ENCODE assay signal across 36 cellular contexts in genomic region chr18:58978916-58979315, GRCh38.
"Had no signal": no experiment of that assay in that cellular context is flagged by ENCODE, and none has a peak within 500 bp of the region (broad histone marks: within the 10 kb centered on the region; RNA-seq: fewer than 3 reads in every experiment).

No MANE protein-coding gene starts in this region.

- H3K27me3 ChIP-seq: adrenal gland, ascending aorta, body of pancreas, brain microvascular endothelial cell, breast epithelium, cardiac muscle cell had no signal

- H3K4me1 Mint-ChIP-seq: activated naive CD4-positive, alpha-beta T cell treated with anti-CD3 and anti-CD28 coated beads, Interleukin-2, amount 10 ng/mL, durations not matched to agents 7 days and 5 days; activated naive CD4-positive, alpha-beta T cell treated with anti-CD3 and anti-CD28 coated beads, Interleukin-2, amount 50 U/mL, for 24 hours; activated naive CD8-positive, alpha-beta T cell treated with anti-CD3 and anti-CD28 coated beads for 36 hours; activated naive CD8-positive, alpha-beta T cell treated with anti-CD3 and anti-CD28 coated beads, Interleukin-2, amount 10 ng/mL, durations not matched to agents 7 days and 5 days; activated T-helper 17 cell treated with anti-CD3 and anti-CD28 coated beads, Interleukin-2, amount 50 U/mL, for 72 hours; central memory CD8-positive, alpha-beta T cell had no signal

- H3K27ac ChIP-seq: adrenal gland, body of pancreas, brain microvascular endothelial cell, breast epithelium, cardiac muscle cell had no signal

- H3K36me3 ChIP-seq: breast epithelium had no signal

- DNase-seq: activated effector memory CD4-positive, alpha-beta T cell treated with anti-CD3 and anti-CD28 coated beads, Interleukin-2, amount 50 U/mL, for 16 hours; activated effector memory CD4-positive, alpha-beta T cell treated with Interleukin-2 at 50 U/mL for 16 hours; activated gamma-delta T cell; activated gamma-delta T cell treated with Interleukin-2 at 50 U/mL for 16 hours; activated naive CD4-positive, alpha-beta T cell; activated naive CD4-positive, alpha-beta T cell treated with anti-CD3 and anti-CD28 coated beads for 36 hours; activated naive CD4-positive, alpha-beta T cell treated with anti-CD3 and anti-CD28 coated beads, Interleukin-2, amount 10 ng/mL, durations not matched to agents 7 days and 5 days; activated naive CD4-positive, alpha-beta T cell treated with anti-CD3 and anti-CD28 coated beads, Interleukin-2, amount 50 U/mL, for 16 hours; activated naive CD4-positive, alpha-beta T cell treated with Interleukin-2 at 50 U/mL for 16 hours; activated naive CD8-positive, alpha-beta T cell treated with anti-CD3 and anti-CD28 coated beads for 36 hours; activated naive CD8-positive, alpha-beta T cell treated with anti-CD3 and anti-CD28 coated beads, Interleukin-2, amount 10 ng/mL, durations not matched to agents 7 days and 5 days; activated naive CD8-positive, alpha-beta T cell treated with anti-CD3 and anti-CD28 coated beads, Interleukin-2, amount 50 U/mL, for 24 hours; activated T-cell treated with anti-CD3 and anti-CD28 coated beads, Interleukin-2, amount 50 U/mL, for 24 hours; activated T-cell treated with anti-CD3 and anti-CD28 coated beads, Interleukin-2, amount 50 U/mL, for 4 hours; activated T-cell treated with anti-CD3 and anti-CD28 coated beads, Interleukin-2, amount 50 U/mL, for 48 hours; activated T-cell treated with anti-CD3 and anti-CD28 coated beads, Interleukin-2, amount 50 U/mL, for 72 hours; adrenal gland; amniotic stem cell; amygdala; anterior cingulate cortex; aorta; body of pancreas; brain microvascular endothelial cell; central memory CD4-positive, alpha-beta T cell; cerebellar nuclear complex had no signal

- H3K4me3 ChIP-seq: adrenal gland, ascending aorta, body of pancreas, breast epithelium, cardiac muscle cell had no signal

- H3K27me3 Mint-ChIP-seq: brain; central memory CD8-positive, alpha-beta T cell had no signal

- ATAC-seq: activated naive CD4-positive, alpha-beta T cell treated with anti-CD3 and anti-CD28 coated beads, Interleukin-2, amount 50 U/mL, for 72 hours; activated naive CD8-positive, alpha-beta T cell treated with anti-CD3 and anti-CD28 coated beads, Interleukin-2, amount 50 U/mL, for 24 hours; activated T-cell treated with anti-CD3 and anti-CD28 coated beads, Interleukin-2, amount 50 U/mL, for 4 hours; activated T-cell treated with anti-CD3 and anti-CD28 coated beads, Interleukin-2, amount 50 U/mL, for 72 hours; activated T-helper 17 cell treated with anti-CD3 and anti-CD28 coated beads, Interleukin-2, amount 50 U/mL, for 72 hours; body of pancreas had no signal

- H3K4me3 Mint-ChIP-seq: activated naive CD4-positive, alpha-beta T cell treated with anti-CD3 and anti-CD28 coated beads for 36 hours; activated naive CD4-positive, alpha-beta T cell treated with anti-CD3 and anti-CD28 coated beads, Interleukin-2, amount 10 ng/mL, durations not matched to agents 7 days and 5 days; activated naive CD4-positive, alpha-beta T cell treated with anti-CD3 and anti-CD28 coated beads, Interleukin-2, amount 50 U/mL, for 24 hours; activated naive CD8-positive, alpha-beta T cell; activated naive CD8-positive, alpha-beta T cell treated with anti-CD3 and anti-CD28 coated beads for 36 hours; activated naive CD8-positive, alpha-beta T cell treated with anti-CD3 and anti-CD28 coated beads, Interleukin-2, amount 10 ng/mL, durations not matched to agents 7 days and 5 days; activated naive CD8-positive, alpha-beta T cell treated with anti-CD3 and anti-CD28 coated beads, Interleukin-2, amount 50 U/mL, for 24 hours; activated T-cell treated with anti-CD3 and anti-CD28 coated beads, Interleukin-2, amount 50 U/mL, for 24 hours; activated T-cell treated with anti-CD3 and anti-CD28 coated beads, Interleukin-2, amount 50 U/mL, for 4 hours; activated T-cell treated with anti-CD3 and anti-CD28 coated beads, Interleukin-2, amount 50 U/mL, for 72 hours; activated T-helper 1 cell treated with anti-CD3 and anti-CD28 coated beads, Interleukin-12 subunit alpha, Interleukin-12 subunit beta, Interleukin-2, Interleukin-4 antibody, amounts not matched to agents 30 ng/mL and 10 ng/mL and 1 ng/mL, durations not matched to agents 14 hours and 24 hours and 36 hours; activated T-helper 17 cell treated with anti-CD3 and anti-CD28 coated beads, Interleukin-2, amount 50 U/mL, for 72 hours; brain; central memory CD8-positive, alpha-beta T cell had no signal

- H3K36me3 Mint-ChIP-seq: activated naive CD4-positive, alpha-beta T cell treated with anti-CD3 and anti-CD28 coated beads, Interleukin-2, amount 10 ng/mL, durations not matched to agents 7 days and 5 days; activated naive CD4-positive, alpha-beta T cell treated with anti-CD3 and anti-CD28 coated beads, Interleukin-2, amount 50 U/mL, for 24 hours; activated naive CD4-positive, alpha-beta T cell treated with anti-CD3 and anti-CD28 coated beads, Interleukin-2, amount 50 U/mL, for 72 hours; activated naive CD8-positive, alpha-beta T cell; activated naive CD8-positive, alpha-beta T cell treated with anti-CD3 and anti-CD28 coated beads for 36 hours; activated naive CD8-positive, alpha-beta T cell treated with anti-CD3 and anti-CD28 coated beads, Interleukin-2, amount 10 ng/mL, durations not matched to agents 7 days and 5 days had no signal

- H3K9me3 Mint-ChIP-seq: activated naive CD4-positive, alpha-beta T cell treated with anti-CD3 and anti-CD28 coated beads for 36 hours; activated naive CD4-positive, alpha-beta T cell treated with anti-CD3 and anti-CD28 coated beads, Interleukin-2, amount 10 ng/mL, durations not matched to agents 7 days and 5 days; activated naive CD4-positive, alpha-beta T cell treated with anti-CD3 and anti-CD28 coated beads, Interleukin-2, amount 50 U/mL, for 24 hours; activated naive CD4-positive, alpha-beta T cell treated with anti-CD3 and anti-CD28 coated beads, Interleukin-2, amount 50 U/mL, for 72 hours; activated naive CD8-positive, alpha-beta T cell treated with anti-CD3 and anti-CD28 coated beads for 36 hours; activated naive CD8-positive, alpha-beta T cell treated with anti-CD3 and anti-CD28 coated beads, Interleukin-2, amount 10 ng/mL, durations not matched to agents 7 days and 5 days; activated naive CD8-positive, alpha-beta T cell treated with anti-CD3 and anti-CD28 coated beads, Interleukin-2, amount 50 U/mL, for 24 hours; activated T-cell treated with anti-CD3 and anti-CD28 coated beads, Interleukin-2, amount 50 U/mL, for 24 hours; activated T-cell treated with anti-CD3 and anti-CD28 coated beads, Interleukin-2, amount 50 U/mL, for 4 hours; activated T-cell treated with anti-CD3 and anti-CD28 coated beads, Interleukin-2, amount 50 U/mL, for 72 hours; activated T-helper 1 cell treated with anti-CD3 and anti-CD28 coated beads, Interleukin-12 subunit alpha, Interleukin-12 subunit beta, Interleukin-2, Interleukin-4 antibody, amounts not matched to agents 30 ng/mL and 10 ng/mL and 1 ng/mL, durations not matched to agents 14 hours and 24 hours and 36 hours; activated T-helper 17 cell treated with anti-CD3 and anti-CD28 coated beads, Interleukin-2, amount 50 U/mL, for 72 hours; activated T-helper 2 cell treated with anti-CD3 and anti-CD28 coated beads, Interferon-gamma antibody, Interleukin-2, Interleukin-4, amounts not matched to agents 10 μg/mL and 5 μg/mL and 100 μg/mL, durations not matched to agents 14 hours and 24 hours and 36 hours; brain; central memory CD8-positive, alpha-beta T cell had no signal

- H3K27ac Mint-ChIP-seq: activated naive CD4-positive, alpha-beta T cell treated with anti-CD3 and anti-CD28 coated beads for 36 hours; activated naive CD4-positive, alpha-beta T cell treated with anti-CD3 and anti-CD28 coated beads, Interleukin-2, amount 10 ng/mL, durations not matched to agents 7 days and 5 days; activated naive CD4-positive, alpha-beta T cell treated with anti-CD3 and anti-CD28 coated beads, Interleukin-2, amount 50 U/mL, for 24 hours; activated naive CD4-positive, alpha-beta T cell treated with anti-CD3 and anti-CD28 coated beads, Interleukin-2, amount 50 U/mL, for 72 hours; activated naive CD8-positive, alpha-beta T cell; activated naive CD8-positive, alpha-beta T cell treated with anti-CD3 and anti-CD28 coated beads for 36 hours; activated naive CD8-positive, alpha-beta T cell treated with anti-CD3 and anti-CD28 coated beads, Interleukin-2, amount 10 ng/mL, durations not matched to agents 7 days and 5 days; activated naive CD8-positive, alpha-beta T cell treated with anti-CD3 and anti-CD28 coated beads, Interleukin-2, amount 50 U/mL, for 24 hours; activated T-cell treated with anti-CD3 and anti-CD28 coated beads, Interleukin-2, amount 50 U/mL, for 24 hours; activated T-helper 1 cell treated with anti-CD3 and anti-CD28 coated beads, Interleukin-12 subunit alpha, Interleukin-12 subunit beta, Interleukin-2, Interleukin-4 antibody, amounts not matched to agents 30 ng/mL and 10 ng/mL and 1 ng/mL, durations not matched to agents 14 hours and 24 hours and 36 hours; activated T-helper 17 cell treated with anti-CD3 and anti-CD28 coated beads, Interleukin-2, amount 50 U/mL, for 72 hours; activated T-helper 2 cell treated with anti-CD3 and anti-CD28 coated beads, Interferon-gamma antibody, Interleukin-2, Interleukin-4, amounts not matched to agents 10 μg/mL and 5 μg/mL and 100 μg/mL, durations not matched to agents 14 hours and 24 hours and 36 hours had no signal

- H3K9me3 ChIP-seq: adrenal gland, ascending aorta, body of pancreas, breast epithelium had no signal

- H3K4me1 ChIP-seq: breast epithelium had no signal
